11 cellular contexts compared by ENCODE assay signal in genomic region chr4:80507507-80507906, GRCh38.
DNase-seq lines count a peak whose midpoint lies in the region; ATAC-seq and TF ChIP-seq lines count a peak whose summit lies in the region.
"Had no signal": no experiment of that assay in that cellular context is flagged by ENCODE, and none has a peak within 500 bp of the region (broad histone marks: within the 10 kb centered on the region; RNA-seq: fewer than 3 reads in every experiment).

No MANE protein-coding gene starts in this region.

- DNase-seq in GM12865 (ENCODE audit: low read depth) (peak; percentile 17), NCI-H146 (lab: John Stamatoyannopoulos, UW) (peak; percentile 26), KG1 (lab: John Stamatoyannopoulos, UW) (no peak), C1 segment of cervical spinal cord (lab: John Stamatoyannopoulos, UW) (no peak), KBM-7 (no peak)
- DNase-seq in activated naive CD4-positive, alpha-beta T cell (lab: John Stamatoyannopoulos, UW): no peak
- DNase-seq: activated gamma-delta T cell treated with Interleukin-2 at 50 U/mL for 16 hours, left lung had no signal

- in situ Hi-C loops in KBM-7 (cut with MboI; ENCODE audit: low pct_unique_long_range_greater_than_20kb, low sequenced_read_pairs): no loop called here

- peak; percentile 98 for ATAC-seq in GM19438 (IDR thresholded peaks at IDR 0.05; ENCODE audit: low read depth, unreplicated experiment)
- ATAC-seq in HG02884 (IDR thresholded peaks at IDR 0.05; ENCODE audit: unreplicated experiment): peak; percentile 94
- ATAC-seq: left lung had no signal

- H3K4me3 ChIP-seq in GM12865 (ENCODE audit: low read depth, low read length): no peak overlapping the region
- H3K4me3 ChIP-seq: left lung, suprapubic skin had no signal

- TF ChIP-seq CTCF in GM12865 (IDR thresholded peaks at IDR 0.05; ENCODE audit: insufficient read depth, low read depth, low read length, missing control alignments): no peak

Comparison
In these comparisons a context has a peak if more than half of its experiments do, and no peak if none do; other contexts are left out.
1. DNase-seq: peak in GM12865 (single experiment) and NCI-H146 (single experiment); none in KG1 (single experiment), C1 segment of cervical spinal cord (0 of 14), KBM-7 (single experiment) and activated naive CD4-positive, alpha-beta T cell (0 of 4).